In genomic region chr9:111458139-111459009, GRCh38 we compare ENCODE assay signal across 32 cellular contexts. TPM values are rescaled to one million over a fixed set of nuclear protein-coding genes. Genes with fewer than 3 reads are reported as not detected.
DNase-seq lines count a peak whose midpoint lies in the region; ATAC-seq, FAIRE-seq and TF ChIP-seq lines count a peak whose summit lies in the region.
"Had no signal": no experiment of that assay in that cellular context is flagged by ENCODE, and none has a peak within 500 bp of the region (broad histone marks: within the 10 kb centered on the region; RNA-seq: fewer than 3 reads in every experiment).

No MANE protein-coding gene starts in this region.

- H3K27ac ChIP-seq in endodermal cell (ENCODE audit: low read depth, low read length) = no peak overlapping the region
- H3K27ac ChIP-seq: A549, cardiac muscle cell, transverse colon had no signal

- no peak overlapping the region for H3K27ac Mint-ChIP-seq in endodermal cell
- H3K27ac Mint-ChIP-seq: activated CD4-positive, alpha-beta T cell treated with anti-CD3 and anti-CD28 coated beads for 36 hours; activated naive CD4-positive, alpha-beta T cell treated with anti-CD3 and anti-CD28 coated beads, Interleukin-2, amount 10 ng/mL, durations not matched to agents 7 days and 5 days had no signal

- H3K27me3 Mint-ChIP-seq in endodermal cell (ENCODE audit: insufficient read depth) = no peaks in the 10 kb centered on the region
- H3K27me3 Mint-ChIP-seq: activated CD4-positive, alpha-beta T cell treated with anti-CD3 and anti-CD28 coated beads for 36 hours; activated naive CD4-positive, alpha-beta T cell treated with anti-CD3 and anti-CD28 coated beads, Interleukin-2, amount 10 ng/mL, durations not matched to agents 7 days and 5 days had no signal

- peaks cover 15% of the 10 kb centered on the region for H3K36me3 Mint-ChIP-seq in endodermal cell (ENCODE audit: low read depth)

- ATAC-seq in HG02759 (IDR thresholded peaks at IDR 0.05; ENCODE audit: unreplicated experiment) = peak; percentile 44
- ATAC-seq in mucosa of descending colon = peak; percentile 78
- no peak for ATAC-seq in GM21825 (IDR thresholded peaks at IDR 0.05; ENCODE audit: unreplicated experiment)
- ATAC-seq: A549; activated CD4-positive, alpha-beta T cell treated with anti-CD3 and anti-CD28 coated beads for 36 hours; activated T-cell treated with anti-CD3 and anti-CD28 coated beads, Interleukin-2, amount 50 U/mL, for 72 hours; stimulated activated naive CD8-positive, alpha-beta T cell treated with anti-CD3 and anti-CD28 coated beads, Interleukin-15, Interleukin-2, amounts not matched to agents 100 U/mL and 50 U/mL, for 24 hours had no signal

- peak; percentile 61 for FAIRE-seq in GM18507 (lab: Jason Lieb, UNC)
- FAIRE-seq: A549, GM12892, H1, HTR-8/SVneo, TTC549 had no signal

- DNase-seq in GM18507 (ENCODE audit: extremely low spot score, insufficient read length, low read depth) (no peak), endodermal cell (no peak), mucosa of descending colon (no peak), SW480 (ENCODE audit: low spot score) (no peak), NCI-H1417 treated with DMSO at 0.1 percent for 48 hours (lab: John Stamatoyannopoulos, UW) (no peak), activated gamma-delta T cell (lab: John Stamatoyannopoulos, UW) (no peak)
- DNase-seq: activated CD4-positive, alpha-beta T cell treated with anti-CD3 and anti-CD28 coated beads for 36 hours; activated naive CD4-positive, alpha-beta T cell treated with anti-CD3 and anti-CD28 coated beads, Interleukin-2, amount 10 ng/mL, durations not matched to agents 7 days and 5 days; activated T-cell treated with anti-CD3 and anti-CD28 coated beads, Interleukin-2, amount 50 U/mL, for 72 hours; Caco-2; DND-41; foreskin melanocyte; hippocampal formation; islet precursor cell; Kasumi-1; NCI-H1048; NCI-H1930; NCI-H345; SHP77; stimulated activated CD4-positive, alpha-beta T cell treated with anti-CD3 and anti-CD28 coated beads, Interleukin-4, amount 100 ng/mL, for 1 hour; stimulated activated naive CD8-positive, alpha-beta T cell treated with anti-CD3 and anti-CD28 coated beads, Interleukin-15, Interleukin-2, amounts not matched to agents 100 U/mL and 50 U/mL, for 24 hours; transverse colon had no signal

- H3K4me1 ChIP-seq in endodermal cell (ENCODE audit: control insufficient read depth, insufficient read depth, low read length) = peaks cover 8% of the 10 kb centered on the region
- peaks cover 22% of the 10 kb centered on the region for H3K4me1 ChIP-seq in mucosa of descending colon (ENCODE audit: low read depth)

- H3K27me3 ChIP-seq in endodermal cell (ENCODE audit: control insufficient read depth, insufficient read depth, low read length, poor library complexity, severe bottlenecking) = no peaks in the 10 kb centered on the region
- H3K27me3 ChIP-seq: cardiac muscle cell, transverse colon had no signal

- H3K4me1 Mint-ChIP-seq in endodermal cell = peaks cover 41% of the 10 kb centered on the region

- H3K4me3 ChIP-seq in endodermal cell (ENCODE audit: low read length) (peak overlapping the region; percentile 4), mucosa of descending colon (no peak overlapping the region)
- H3K4me3 ChIP-seq: A549, cardiac muscle cell, lung, smooth muscle cell, transverse colon had no signal

- no peak overlapping the region for H3K4me3 Mint-ChIP-seq in endodermal cell
- H3K4me3 Mint-ChIP-seq: activated CD4-positive, alpha-beta T cell treated with anti-CD3 and anti-CD28 coated beads for 36 hours; activated naive CD4-positive, alpha-beta T cell treated with anti-CD3 and anti-CD28 coated beads, Interleukin-2, amount 10 ng/mL, durations not matched to agents 7 days and 5 days; activated T-cell treated with anti-CD3 and anti-CD28 coated beads, Interleukin-2, amount 50 U/mL, for 72 hours had no signal

- TF ChIP-seq CTCF in endodermal cell (conservative IDR thresholded peaks at IDR 0.05) (no peak), mucosa of descending colon (IDR thresholded peaks at IDR 0.05) (no peak)

- no peak overlapping the region for H3K9ac ChIP-seq in endodermal cell (ENCODE audit: extremely low read depth, low read length, poor library complexity, severe bottlenecking)

- H3K9me3 ChIP-seq in endodermal cell (ENCODE audit: control insufficient read depth, low read length) (peaks cover 22% of the 10 kb centered on the region), mucosa of descending colon (peaks cover 7% of the 10 kb centered on the region)
- H3K9me3 ChIP-seq: transverse colon had no signal

- peaks cover 22% of the 10 kb centered on the region for H3K9me3 Mint-ChIP-seq in endodermal cell

- intact Hi-C loops in mucosa of descending colon (cut with DNase I, micrococcal nuclease) = no loop called here

- 63 to 71% methylated on average over 1 to 5 of the region's 7 CpGs for WGBS in endodermal cell (ENCODE audit: insufficient coverage in 1 of 2, insufficient read length in 1 of 2), 2 experiments

- H3K36me3 ChIP-seq in endodermal cell (ENCODE audit: control insufficient read depth, insufficient read depth, low read length) (peaks cover 5% of the 10 kb centered on the region), mucosa of descending colon (ENCODE audit: low read depth) (no peaks in the 10 kb centered on the region)
- H3K36me3 ChIP-seq: cardiac muscle cell, transverse colon had no signal

RNA-seq across cellular contexts. Expression of gene ECPAS, which starts 25.8 kb away (rescaled TPM):
- total RNA-seq in endodermal cell = 10 to 100 TPM; 54.7 to 65.5 TPM
- polyA plus RNA-seq in endodermal cell (2013, experiment 1 of 2) = 37.9 TPM
- polyA plus RNA-seq in endodermal cell (2013, experiment 2 of 2) = 35.1 TPM
- total RNA-seq in mucosa of descending colon = 100 to 1,000 TPM in 1 of 3 donors, 10 to 100 TPM in 2; 77.4 to 102 (median 82.8) TPM
